ENCODE assay signal across 8 cellular contexts in genomic region chr11:65858354-65859133, GRCh38. TPM values are rescaled to one million over a fixed set of nuclear protein-coding genes. Genes with fewer than 3 reads are reported as not detected.
DNase-seq lines count a peak whose midpoint lies in the region; ATAC-seq and TF ChIP-seq lines count a peak whose summit lies in the region.

No MANE protein-coding gene starts in this region.

- no peak for TF ChIP-seq POLR2A in suprapubic skin (IDR thresholded peaks at IDR 0.05)

- no peak for TF ChIP-seq EP300 in suprapubic skin (IDR thresholded peaks at IDR 0.05)

- intact Hi-C loops in activated CD8-positive, alpha-beta T cell treated with anti-CD3 and anti-CD28 coated beads for 36 hours (cut with micrococcal nuclease): no loop called here

- H3K27ac ChIP-seq in suprapubic skin: peak overlapping the region; percentile 97

- peak overlapping the region; percentile 99 for H3K27ac Mint-ChIP-seq in activated CD8-positive, alpha-beta T cell treated with anti-CD3 and anti-CD28 coated beads for 36 hours

- H3K27me3 ChIP-seq in iPS-15b (ENCODE audit: control insufficient read depth, insufficient read depth, low read length) (no peaks in the 10 kb centered on the region), suprapubic skin (no peaks in the 10 kb centered on the region)

- in situ Hi-C loops in ACHN (cut with HindIII; ENCODE audit: low pct_ligation_motif_present, low pct_unique_long_range_greater_than_20kb, low sequenced_read_pairs): no loop called here

- ATAC-seq in GM19468 (IDR thresholded peaks at IDR 0.05; ENCODE audit: extremely low read depth, unreplicated experiment): peak; percentile 30
- no peak for ATAC-seq in activated CD8-positive, alpha-beta T cell treated with anti-CD3 and anti-CD28 coated beads for 36 hours
- no peak for ATAC-seq in HG03432 (IDR thresholded peaks at IDR 0.05; ENCODE audit: unreplicated experiment)
- no peak for ATAC-seq in HG03439 (IDR thresholded peaks at IDR 0.05; ENCODE audit: unreplicated experiment)
- ATAC-seq in GM18867 (IDR thresholded peaks at IDR 0.05; ENCODE audit: unreplicated experiment): no peak

- peak overlapping the region; percentile 27 for H3K9ac ChIP-seq in iPS-15b (ENCODE audit: low read depth, low read length)

- H3K9me3 Mint-ChIP-seq in activated CD8-positive, alpha-beta T cell treated with anti-CD3 and anti-CD28 coated beads for 36 hours: no peaks in the 10 kb centered on the region

- H3K9me3 ChIP-seq in iPS-15b (ENCODE audit: control insufficient read depth, insufficient read depth, low read length) (no peaks in the 10 kb centered on the region), suprapubic skin (no peaks in the 10 kb centered on the region)

- H3K27me3 Mint-ChIP-seq in activated CD8-positive, alpha-beta T cell treated with anti-CD3 and anti-CD28 coated beads for 36 hours: no peaks in the 10 kb centered on the region

- TF ChIP-seq CTCF in activated CD8-positive, alpha-beta T cell treated with anti-CD3 and anti-CD28 coated beads for 36 hours (IDR thresholded peaks at IDR 0.05): no peak
- no peak for TF ChIP-seq CTCF in suprapubic skin (IDR thresholded peaks at IDR 0.05)

- POLR2A ChIA-PET in activated CD8-positive, alpha-beta T cell treated with anti-CD3 and anti-CD28 coated beads for 36 hours (lab: Charles Lee): interaction anchor here (0.7 to 29.8 kb wide), 12 partner anchors 9 to 435 kb away, joined by 3 to 560 read pairs (median 4); partner anchors contain the start of genes CCDC85B, CTSW, EFEMP2 and FAM89B

- peaks cover 41% of the 10 kb centered on the region for H3K36me3 ChIP-seq in iPS-15b (ENCODE audit: control insufficient read depth, insufficient read depth, low read length)
- H3K36me3 ChIP-seq in suprapubic skin: peaks cover 43% of the 10 kb centered on the region

- peaks cover 8% of the 10 kb centered on the region for H3K4me1 ChIP-seq in iPS-15b (ENCODE audit: control insufficient read depth, insufficient read depth, low read length)
- H3K4me1 ChIP-seq in suprapubic skin: peaks cover 73% of the 10 kb centered on the region

- H3K4me1 Mint-ChIP-seq in activated CD8-positive, alpha-beta T cell treated with anti-CD3 and anti-CD28 coated beads for 36 hours (ENCODE audit: low read depth): peaks cover 40% of the 10 kb centered on the region

- peak; percentile 30 for DNase-seq in ACHN
- no peak for DNase-seq in activated CD8-positive, alpha-beta T cell treated with anti-CD3 and anti-CD28 coated beads for 36 hours
- DNase-seq in suprapubic skin (ENCODE audit: low spot score in 2 of 2): no peak

- WGBS in suprapubic skin: under 1% methylated on average over 32 of the region's 32 CpGs

- H3K4me3 ChIP-seq in iPS-15b (ENCODE audit: low read depth, low read length): peak overlapping the region; percentile 98
- H3K4me3 ChIP-seq in suprapubic skin: peak overlapping the region; percentile 87

- CTCF ChIA-PET in activated CD8-positive, alpha-beta T cell treated with anti-CD3 and anti-CD28 coated beads for 36 hours (lab: Charles Lee): interaction anchor here (0.7 to 12.3 kb wide), 12 partner anchors 12 to 146 kb away, joined by 3 to 283 read pairs (median 4); partner anchors contain the start of genes CCDC85B, CTSW, FIBP and KAT5

- H3K4me3 Mint-ChIP-seq in activated CD8-positive, alpha-beta T cell treated with anti-CD3 and anti-CD28 coated beads for 36 hours: peak overlapping the region; percentile 90

- peaks cover 65% of the 10 kb centered on the region for H3K36me3 Mint-ChIP-seq in activated CD8-positive, alpha-beta T cell treated with anti-CD3 and anti-CD28 coated beads for 36 hours (ENCODE audit: low read depth)

RNA-seq across cellular contexts. Expression of gene CFL1, which starts 0.6 kb away (rescaled TPM):
- 1,000 to 10,000 TPM; 1,059 to 1,062 TPM for total RNA-seq in activated CD8-positive, alpha-beta T cell treated with anti-CD3 and anti-CD28 coated beads for 36 hours
- 100 to 1,000 TPM; 331 to 608 (median 584) TPM for total RNA-seq in suprapubic skin

RNA-seq across cellular contexts. Expression of gene MUS81, which starts 1.7 kb away (rescaled TPM):
- total RNA-seq in activated CD8-positive, alpha-beta T cell treated with anti-CD3 and anti-CD28 coated beads for 36 hours: 10 to 100 TPM; 54.7 to 60.2 TPM
- total RNA-seq in suprapubic skin: 10 to 100 TPM; 22.8 to 46.2 (median 32.2) TPM

RNA-seq across cellular contexts. Expression of gene EFEMP2, which starts 14.1 kb away (rescaled TPM):
- total RNA-seq in activated CD8-positive, alpha-beta T cell treated with anti-CD3 and anti-CD28 coated beads for 36 hours: 10 to 100 TPM; 17.1 to 18.0 TPM
- total RNA-seq in suprapubic skin: 10 to 100 TPM in 3 of 4 donors, 1 to 10 TPM in 1; 7.3 to 22.0 (median 13.0) TPM

RNA-seq across cellular contexts. Expression of gene CTSW, which starts 21.1 kb away (rescaled TPM):
- 100 to 1,000 TPM; 124 to 126 TPM for total RNA-seq in activated CD8-positive, alpha-beta T cell treated with anti-CD3 and anti-CD28 coated beads for 36 hours
- 1 to 10 TPM in 2 of 4 donors, under 1 TPM in 1, not detected in 1; 0.76 to 5.0 (median 1.4) TPM for total RNA-seq in suprapubic skin

RNA-seq across cellular contexts. Expression of gene SNX32, which starts 24.8 kb away (rescaled TPM):
- 1 to 10 TPM; 1.6 to 2.1 TPM for total RNA-seq in activated CD8-positive, alpha-beta T cell treated with anti-CD3 and anti-CD28 coated beads for 36 hours
- total RNA-seq in suprapubic skin: 1 to 10 TPM in 1 of 4 donors, under 1 TPM in 1, not detected in 2; 0.76 to 1.1 TPM
